Comparison of ENCODE assay signal across 8 cellular contexts in the genomic region with DNA sequence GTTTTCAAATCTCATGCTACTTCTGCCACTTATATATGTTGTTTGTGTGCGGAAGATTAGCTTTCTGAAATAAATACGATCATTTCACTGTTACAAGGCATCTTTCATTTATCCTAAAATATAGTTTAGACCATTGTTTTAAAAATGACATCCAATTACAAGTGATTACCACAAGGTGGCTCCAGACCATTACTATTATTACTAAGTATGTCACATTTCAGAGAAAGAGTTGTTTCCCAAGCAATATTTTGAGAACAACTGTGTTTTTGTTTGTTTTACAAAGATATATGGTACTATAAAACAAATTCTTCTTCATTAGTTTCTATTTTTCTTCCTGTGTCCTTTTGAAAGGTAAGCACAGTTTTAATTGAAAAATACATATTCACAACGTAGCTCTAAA.
DNase-seq lines count a peak whose midpoint lies in the region; ATAC-seq, FAIRE-seq and TF ChIP-seq lines count a peak whose summit lies in the region.

No MANE protein-coding gene starts in this region.

- H3K4me1 Mint-ChIP-seq in activated CD8-positive, alpha-beta T cell treated with anti-CD3 and anti-CD28 coated beads for 36 hours (ENCODE audit: low read depth) = no peaks in the 10 kb centered on the region
- peaks cover 3% of the 10 kb centered on the region for H3K4me1 Mint-ChIP-seq in activated CD8-positive, alpha-beta T cell treated with anti-CD3 and anti-CD28 coated beads, Interleukin-2, amount 10 ng/mL, durations not matched to agents 7 days and 5 days (ENCODE audit: low read depth)
- no peaks in the 10 kb centered on the region for H3K4me1 Mint-ChIP-seq in activated T-helper 17 cell treated with anti-CD3 and anti-CD28 coated beads, Interleukin-2, amount 50 U/mL, for 72 hours

- H4K20me1 ChIP-seq in MM.1S (ENCODE audit: insufficient read depth, low read length) = no peaks in the 10 kb centered on the region
- no peaks in the 10 kb centered on the region for H4K20me1 ChIP-seq in HepG2 (ENCODE audit: insufficient read depth, low read length)

- H3K4me3 Mint-ChIP-seq in activated CD8-positive, alpha-beta T cell treated with anti-CD3 and anti-CD28 coated beads for 36 hours = no peak overlapping the region
- H3K4me3 Mint-ChIP-seq in activated CD8-positive, alpha-beta T cell treated with anti-CD3 and anti-CD28 coated beads, Interleukin-2, amount 10 ng/mL, durations not matched to agents 7 days and 5 days = no peak overlapping the region
- H3K4me3 Mint-ChIP-seq in activated T-helper 17 cell treated with anti-CD3 and anti-CD28 coated beads, Interleukin-2, amount 50 U/mL, for 72 hours = no peak overlapping the region

- CTCF ChIA-PET in activated CD8-positive, alpha-beta T cell treated with anti-CD3 and anti-CD28 coated beads for 36 hours (lab: Charles Lee) = interaction anchor here (0.7 to 1.5 kb wide), 5 partner anchors 9 to 1228 kb away, joined by 3 to 10 read pairs (median 5); no protein-coding TSS in a partner anchor
- CTCF ChIA-PET in activated CD8-positive, alpha-beta T cell treated with anti-CD3 and anti-CD28 coated beads, Interleukin-2, amount 10 ng/mL, durations not matched to agents 7 days and 5 days (lab: Charles Lee) = interaction anchor here (1.0 to 1.3 kb wide), 6 partner anchors 9 to 992 kb away, joined by 3 read pairs; no protein-coding TSS in a partner anchor
- CTCF ChIA-PET in HepG2 (lab: Yijun Ruan, JAX; ENCODE audit: low intra/inter-chr PET ratio, low total read pairs) = interaction anchor here (1.5 to 1.6 kb wide), 3 partner anchors 414 to 992 kb away, joined by 4 to 9 read pairs (median 8); no protein-coding TSS in a partner anchor

- H3K36me3 Mint-ChIP-seq in activated CD8-positive, alpha-beta T cell treated with anti-CD3 and anti-CD28 coated beads for 36 hours (ENCODE audit: low read depth) = no peaks in the 10 kb centered on the region
- no peaks in the 10 kb centered on the region for H3K36me3 Mint-ChIP-seq in activated CD8-positive, alpha-beta T cell treated with anti-CD3 and anti-CD28 coated beads, Interleukin-2, amount 10 ng/mL, durations not matched to agents 7 days and 5 days (ENCODE audit: low read depth)
- H3K36me3 Mint-ChIP-seq in activated T-helper 17 cell treated with anti-CD3 and anti-CD28 coated beads, Interleukin-2, amount 50 U/mL, for 72 hours (ENCODE audit: low read depth) = no peaks in the 10 kb centered on the region

- H3K4me3 ChIP-seq in MM.1S (ENCODE audit: low read length) (no peak overlapping the region), astrocyte of the spinal cord (ENCODE audit: low read depth, low read length) (no peak overlapping the region), HepG2 (replicated peaks in 1 of 3; ENCODE audit: insufficient read depth in 1 of 3, low read depth in 2 of 3, low read length in 3 of 3) (no peak overlapping the region)

- ATAC-seq in activated CD8-positive, alpha-beta T cell treated with anti-CD3 and anti-CD28 coated beads for 36 hours = no peak
- no peak for ATAC-seq in activated CD8-positive, alpha-beta T cell treated with anti-CD3 and anti-CD28 coated beads, Interleukin-2, amount 10 ng/mL, durations not matched to agents 7 days and 5 days
- ATAC-seq in HepG2 = no peak
- ATAC-seq in activated T-helper 17 cell treated with anti-CD3 and anti-CD28 coated beads, Interleukin-2, amount 50 U/mL, for 72 hours (replicated peaks) = no peak

- FAIRE-seq in HepG2 (lab: Jason Lieb, UNC) = no peak

- H3K4me1 ChIP-seq in MM.1S (ENCODE audit: low read length) (no peaks in the 10 kb centered on the region), HepG2 (ENCODE audit: insufficient read depth, low read length) (no peaks in the 10 kb centered on the region)

- H3K27ac ChIP-seq in MM.1S (ENCODE audit: low read length) = no peak overlapping the region
- H3K27ac ChIP-seq in HepG2 (ENCODE audit: extremely low read length, insufficient read depth, low read length) = no peak overlapping the region

- H3K9me2 ChIP-seq in MM.1S (replicated peaks; ENCODE audit: insufficient read depth, low read length) = no peaks in the 10 kb centered on the region

- in situ Hi-C loops in astrocyte of the spinal cord (cut with HindIII; ENCODE audit: low sequenced_read_pairs) = no loop called here
- in situ Hi-C loops in HepG2 (cut with HindIII; ENCODE audit: extremely low pct_ligation_motif_present, low pct_unique_long_range_greater_than_20kb) = loop anchor here (10.0 to 25.0 kb wide), 2 partner anchors 411 to 569 kb away; no protein-coding TSS in a partner anchor

- H3K36me3 ChIP-seq in MM.1S (replicated peaks; ENCODE audit: insufficient read depth, low read length) = no peaks in the 10 kb centered on the region
- H3K36me3 ChIP-seq in HepG2 (replicated peaks in 1 of 2; ENCODE audit: control insufficient read depth in 1 of 2, insufficient read depth in 2 of 2, low read length in 2 of 2) = no peaks in the 10 kb centered on the region

- H3K27ac Mint-ChIP-seq in activated CD8-positive, alpha-beta T cell treated with anti-CD3 and anti-CD28 coated beads for 36 hours = no peak overlapping the region
- no peak overlapping the region for H3K27ac Mint-ChIP-seq in activated CD8-positive, alpha-beta T cell treated with anti-CD3 and anti-CD28 coated beads, Interleukin-2, amount 10 ng/mL, durations not matched to agents 7 days and 5 days
- no peak overlapping the region for H3K27ac Mint-ChIP-seq in activated T-helper 17 cell treated with anti-CD3 and anti-CD28 coated beads, Interleukin-2, amount 50 U/mL, for 72 hours

- TF ChIP-seq EP300 in HepG2 (IDR thresholded peaks at IDR 0.05; ENCODE audit: low read depth in 2 of 2, low read length in 2 of 2) = no peak
- TF ChIP-seq EP300 in HepG2 (CRISPR knock-in tag; IDR thresholded peaks at IDR 0.05; ENCODE audit: borderline replicate concordance) = no peak

- peak; percentile 61 for TF ChIP-seq CTCF in activated CD8-positive, alpha-beta T cell treated with anti-CD3 and anti-CD28 coated beads for 36 hours (IDR thresholded peaks at IDR 0.05)
- TF ChIP-seq CTCF in MM.1S (IDR thresholded peaks at IDR 0.05; ENCODE audit: low read length) (peak; percentile 68), astrocyte of the spinal cord (IDR thresholded peaks at IDR 0.05; ENCODE audit: low read depth, low read length) (peak; percentile 48), HepG2 (CRISPR knock-in tag; IDR thresholded peaks at IDR 0.05) (peak; percentile 51)

- no peak for DNase-seq in activated CD8-positive, alpha-beta T cell treated with anti-CD3 and anti-CD28 coated beads for 36 hours
- DNase-seq in activated CD8-positive, alpha-beta T cell treated with anti-CD3 and anti-CD28 coated beads, Interleukin-2, amount 10 ng/mL, durations not matched to agents 7 days and 5 days = no peak
- peak; percentile 55 for DNase-seq in MM.1S
- DNase-seq in astrocyte of the spinal cord (ENCODE audit: low read depth, low spot score) = peak; percentile 58
- DNase-seq in HepG2 (ENCODE audit: low spot score) = peak; percentile 23
- no peak for DNase-seq in HK-2 (ENCODE audit: unreplicated experiment)
- DNase-seq in activated T-cell treated with anti-CD3 and anti-CD28 coated beads, Interleukin-2, amount 50 U/mL, for 48 hours = no peak

- intact Hi-C loops in activated CD8-positive, alpha-beta T cell treated with anti-CD3 and anti-CD28 coated beads for 36 hours (cut with micrococcal nuclease) = loop anchor here (5.0 kb wide), 1 partner anchor 741 kb away; no protein-coding TSS in a partner anchor
- intact Hi-C loops in HepG2 (cut with micrococcal nuclease; ENCODE audit: unreplicated experiment) = loop anchor here (1.0 to 5.0 kb wide), 3 partner anchors 411 to 743 kb away; no protein-coding TSS in a partner anchor

- TF ChIP-seq RAD21 in HepG2 (CRISPR knock-in tag; IDR thresholded peaks at IDR 0.05) = no peak

- H2AFZ ChIP-seq in MM.1S (ENCODE audit: low read length) = no peak overlapping the region
- no peak overlapping the region for H2AFZ ChIP-seq in HepG2 (ENCODE audit: low read length)

- 5% methylated on average over 3 of the region's 3 CpGs for WGBS in HepG2 (ENCODE audit: low lambda C conversion rate)

- H3K9me3 Mint-ChIP-seq in activated CD8-positive, alpha-beta T cell treated with anti-CD3 and anti-CD28 coated beads for 36 hours = no peaks in the 10 kb centered on the region
- no peaks in the 10 kb centered on the region for H3K9me3 Mint-ChIP-seq in activated CD8-positive, alpha-beta T cell treated with anti-CD3 and anti-CD28 coated beads, Interleukin-2, amount 10 ng/mL, durations not matched to agents 7 days and 5 days (ENCODE audit: insufficient read depth)
- no peaks in the 10 kb centered on the region for H3K9me3 Mint-ChIP-seq in activated T-helper 17 cell treated with anti-CD3 and anti-CD28 coated beads, Interleukin-2, amount 50 U/mL, for 72 hours

- no peak for TF ChIP-seq POLR2A in HepG2 (IDR thresholded peaks at IDR 0.05; ENCODE audit: insufficient read depth in 1 of 2, low read depth in 2 of 2, low read length in 2 of 2)

- H3K9me3 ChIP-seq in MM.1S (replicated peaks; ENCODE audit: insufficient read depth, low read length) (no peaks in the 10 kb centered on the region), HepG2 (ENCODE audit: low read length) (no peaks in the 10 kb centered on the region)

- H3K79me2 ChIP-seq in MM.1S (ENCODE audit: low read length) (no peaks in the 10 kb centered on the region), HepG2 (ENCODE audit: insufficient read depth, low read length) (no peaks in the 10 kb centered on the region)

- POLR2A ChIA-PET in activated CD8-positive, alpha-beta T cell treated with anti-CD3 and anti-CD28 coated beads for 36 hours (lab: Charles Lee) = no interaction called here
- POLR2A ChIA-PET in activated CD8-positive, alpha-beta T cell treated with anti-CD3 and anti-CD28 coated beads, Interleukin-2, amount 10 ng/mL, durations not matched to agents 7 days and 5 days (lab: Charles Lee) = no interaction called here
- POLR2A ChIA-PET in HepG2 (lab: Yijun Ruan, JAX) = no interaction called here

- no TSS peak for BruUV-seq in HepG2 (replicated peaks; lab: Mats Ljungman, UMichigan)

- H3K4me2 ChIP-seq in MM.1S (ENCODE audit: low read depth, low read length) (no peak overlapping the region), HepG2 (ENCODE audit: low read depth, low read length) (no peak overlapping the region)

- H3K27me3 Mint-ChIP-seq in activated CD8-positive, alpha-beta T cell treated with anti-CD3 and anti-CD28 coated beads for 36 hours = peaks cover 11% of the 10 kb centered on the region
- peaks cover 6% of the 10 kb centered on the region for H3K27me3 Mint-ChIP-seq in activated CD8-positive, alpha-beta T cell treated with anti-CD3 and anti-CD28 coated beads, Interleukin-2, amount 10 ng/mL, durations not matched to agents 7 days and 5 days (ENCODE audit: low read depth)
- H3K27me3 Mint-ChIP-seq in activated T-helper 17 cell treated with anti-CD3 and anti-CD28 coated beads, Interleukin-2, amount 50 U/mL, for 72 hours = peaks cover 16% of the 10 kb centered on the region

- no peaks in the 10 kb centered on the region for H3K27me3 ChIP-seq in MM.1S (replicated peaks; ENCODE audit: insufficient read depth, low read length)
- peaks cover 0 to 6% of the 10 kb centered on the region in 2 experiments; a peak in 2 of 5 replicates for H3K27me3 ChIP-seq in HepG2 (ENCODE audit: control insufficient read depth in 1 of 2, insufficient read depth in 2 of 2, low read length in 2 of 2)

- no peaks in the 10 kb centered on the region for H3F3A ChIP-seq in MM.1S (ENCODE audit: insufficient read depth, low read length)

- H3K9ac ChIP-seq in MM.1S (ENCODE audit: low read length) (no peak overlapping the region), HepG2 (ENCODE audit: insufficient read depth, low read depth, low read length) (no peak overlapping the region)

TF ChIP-seq in HepG2, 621 proteins besides CTCF, POLR2A, EP300 and RAD21 (continues in another document):
- TF ChIP-seq ZNF205 (CRISPR knock-in tag; IDR thresholded peaks at IDR 0.05) = no peak

Comparison
In these comparisons a context has a peak if more than half of its experiments do, and no peak if none do; other contexts are left out.
1. DNase-seq: peak in MM.1S (single experiment), astrocyte of the spinal cord (single experiment) and HepG2 (single experiment); none in activated CD8-positive, alpha-beta T cell treated with anti-CD3 and anti-CD28 coated beads for 36 hours (single experiment), activated CD8-positive, alpha-beta T cell treated with anti-CD3 and anti-CD28 coated beads, Interleukin-2, amount 10 ng/mL, durations not matched to agents 7 days and 5 days (single experiment), HK-2 (single experiment) and activated T-cell treated with anti-CD3 and anti-CD28 coated beads, Interleukin-2, amount 50 U/mL, for 48 hours (0 of 2).
2. Peak in every context shown above with its lines, with median percentiles within 50 percentile points of each other: CTCF ChIP-seq.